Comparison of ENCODE assay signal across 3 cellular contexts in genomic region chr2:154655499-154655898, GRCh38.
TF ChIP-seq lines count a peak whose summit lies in the region.

No MANE protein-coding gene starts in this region.

TF ChIP-seq in HepG2, 621 proteins besides CTCF, POLR2A, EP300 and RAD21:
- TF ChIP-seq ZNF572 (CRISPR knock-in tag; IDR thresholded peaks at IDR 0.05), result no peak
- TF ChIP-seq MAFF (IDR thresholded peaks at IDR 0.05; ENCODE audit: low read depth, low read length), result peak; percentile 70
- TF ChIP-seq AHR (CRISPR knock-in tag; IDR thresholded peaks at IDR 0.05), result no peak
- no peak for TF ChIP-seq HES4 (CRISPR knock-in tag; IDR thresholded peaks at IDR 0.05; ENCODE audit: borderline replicate concordance)
- no peak for TF ChIP-seq ZNF598 (CRISPR knock-in tag; IDR thresholded peaks at IDR 0.05; ENCODE audit: borderline replicate concordance)
- TF ChIP-seq PAX8 (CRISPR knock-in tag; IDR thresholded peaks at IDR 0.05; ENCODE audit: borderline replicate concordance), result no peak
- TF ChIP-seq CCAR2 (optimal IDR thresholded peaks at IDR 0.05; ENCODE audit: low read depth, low read length), result no peak
- TF ChIP-seq MAFK (conservative IDR thresholded peaks at IDR 0.05 in 1 of 2, IDR thresholded peaks at IDR 0.05 in 1 of 2; ENCODE audit: low read length in 2 of 2), result peak; percentile 60 to 79
- TF ChIP-seq ZNF441 (CRISPR knock-in tag; IDR thresholded peaks at IDR 0.05; ENCODE audit: borderline replicate concordance), result no peak
- TF ChIP-seq KMT2B (CRISPR knock-in tag; IDR thresholded peaks at IDR 0.05), result no peak
TF ChIP-seq in HepG2: peak in this region for 2.

TF ChIP-seq in WTC11, 78 proteins besides CTCF, POLR2A, EP300 and RAD21 (continues in another document):
- TF ChIP-seq AFF4 (CRISPR knock-in tag; IDR thresholded peaks at IDR 0.05; ENCODE audit: borderline replicate concordance), result no peak
- TF ChIP-seq NR1H2 (CRISPR knock-in tag; IDR thresholded peaks at IDR 0.05), result no peak
- TF ChIP-seq TEAD1 (CRISPR knock-in tag; IDR thresholded peaks at IDR 0.05), result no peak
- TF ChIP-seq MLX (CRISPR knock-in tag; IDR thresholded peaks at IDR 0.05), result no peak
- no peak for TF ChIP-seq ERG (CRISPR knock-in tag; IDR thresholded peaks at IDR 0.05)
- no peak for TF ChIP-seq NR3C1 (CRISPR knock-in tag; conservative IDR thresholded peaks at IDR 0.05; ENCODE audit: low read depth)
- no peak for TF ChIP-seq RORB (CRISPR knock-in tag; IDR thresholded peaks at IDR 0.05)
- no peak for TF ChIP-seq ZNF425 (CRISPR knock-in tag; conservative IDR thresholded peaks at IDR 0.05)
- no peak for TF ChIP-seq OVOL2 (CRISPR knock-in tag; IDR thresholded peaks at IDR 0.05; ENCODE audit: borderline replicate concordance)
- no peak for TF ChIP-seq ZNF671 (CRISPR knock-in tag; IDR thresholded peaks at IDR 0.05)
- no peak for TF ChIP-seq STAT6 (CRISPR knock-in tag; conservative IDR thresholded peaks at IDR 0.05; ENCODE audit: low read depth)
- no peak for TF ChIP-seq NFATC4 (CRISPR knock-in tag; IDR thresholded peaks at IDR 0.05)
- no peak for TF ChIP-seq GTF2I (CRISPR knock-in tag; conservative IDR thresholded peaks at IDR 0.05)

TF ChIP-seq in SK-N-SH, 30 proteins besides CTCF, POLR2A, EP300 and RAD21:
- TF ChIP-seq USF2 (IDR thresholded peaks at IDR 0.05; ENCODE audit: borderline replicate concordance, low read depth, low read length), result no peak
- TF ChIP-seq GABPA (IDR thresholded peaks at IDR 0.05; ENCODE audit: low read depth), result no peak
- no peak for TF ChIP-seq EZH2phosphoT487 (IDR thresholded peaks at IDR 0.05; ENCODE audit: borderline replicate concordance, low read depth)
- TF ChIP-seq RFX5 (IDR thresholded peaks at IDR 0.05; ENCODE audit: low read length), result no peak
- no peak for TF ChIP-seq SMC3 (IDR thresholded peaks at IDR 0.05; ENCODE audit: low read depth, low read length)
- TF ChIP-seq TAF1 (IDR thresholded peaks at IDR 0.05; ENCODE audit: borderline replicate concordance, low read depth, low read length), result no peak
- TF ChIP-seq IRF3 (IDR thresholded peaks at IDR 0.05; ENCODE audit: low read depth, low read length), result no peak
- TF ChIP-seq MEF2A (IDR thresholded peaks at IDR 0.05; ENCODE audit: borderline replicate concordance, low read depth), result no peak
